ENCODE assay signal across 13 cellular contexts in the genomic region with DNA sequence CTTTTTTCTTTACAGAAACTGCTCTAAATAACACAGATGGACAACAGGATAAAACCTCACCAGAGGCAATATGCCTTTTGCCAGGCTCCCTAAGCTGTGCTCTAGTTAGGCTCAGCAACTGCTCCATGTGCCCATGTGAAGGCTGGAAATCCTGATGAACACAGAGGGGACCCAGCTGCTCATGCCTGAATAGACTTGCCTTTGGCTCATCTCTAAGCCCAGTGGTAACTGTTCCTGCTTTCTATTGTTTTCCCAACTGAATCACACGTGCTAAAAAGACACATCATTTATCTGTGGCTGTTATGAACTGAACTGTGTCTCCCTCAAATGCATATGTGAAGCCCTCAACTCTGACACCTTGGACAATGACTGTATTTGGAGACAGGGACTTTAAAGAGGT.
A peak's percentile ranks its signal among the peaks of the same experiment; 100 is the strongest.
DNase-seq lines count a peak whose midpoint lies in the region; ATAC-seq and TF ChIP-seq lines count a peak whose summit lies in the region.
"Had no signal": no experiment of that assay in that cellular context is flagged by ENCODE, and none has a peak within 500 bp of the region (broad histone marks: within the 10 kb centered on the region; RNA-seq: fewer than 3 reads in every experiment).

No MANE protein-coding gene starts in this region.

- no peak overlapping the region for H3K4me3 Mint-ChIP-seq in naive thymus-derived CD8-positive, alpha-beta T cell
- H3K4me3 Mint-ChIP-seq: activated CD8-positive, alpha-beta T cell treated with anti-CD3 and anti-CD28 coated beads, Interleukin-2, amount 10 ng/mL, durations not matched to agents 7 days and 5 days; CD8-positive, alpha-beta memory T cell had no signal

- peaks cover 0 to 57% (median 0%) of the 10 kb centered on the region in 3 donors for H3K36me3 Mint-ChIP-seq in naive thymus-derived CD8-positive, alpha-beta T cell

- ATAC-seq in naive thymus-derived CD8-positive, alpha-beta T cell = no peak
- ATAC-seq in GM18868 (IDR thresholded peaks at IDR 0.05; ENCODE audit: unreplicated experiment) (no peak), GM18519 (IDR thresholded peaks at IDR 0.05; ENCODE audit: low FRiP score, unreplicated experiment) (no peak)
- ATAC-seq: activated CD8-positive, alpha-beta T cell treated with anti-CD3 and anti-CD28 coated beads, Interleukin-2, amount 10 ng/mL, durations not matched to agents 7 days and 5 days had no signal

- peaks cover 33% of the 10 kb centered on the region for H3K4me1 ChIP-seq in BLaER1
- H3K4me1 ChIP-seq: thyroid gland had no signal

- no peaks in the 10 kb centered on the region for H3K9me3 ChIP-seq in BLaER1
- H3K9me3 ChIP-seq: thyroid gland had no signal

- H3K4me2 ChIP-seq in BLaER1 = peak overlapping the region; percentile 65

- no peaks in the 10 kb centered on the region for H3K27me3 Mint-ChIP-seq in naive thymus-derived CD8-positive, alpha-beta T cell

- POLR2A ChIA-PET in naive thymus-derived CD8-positive, alpha-beta T cell (lab: Charles Lee) = interaction anchor here (2.6 kb wide), 1 partner anchor 27 kb away, joined by 7 read pairs; no protein-coding TSS in a partner anchor

- H3K27ac Mint-ChIP-seq in naive thymus-derived CD8-positive, alpha-beta T cell = peak overlapping the region in 6 of 10 donors; percentile 1 to 73 (median 60)
- H3K27ac Mint-ChIP-seq: activated CD8-positive, alpha-beta T cell treated with anti-CD3 and anti-CD28 coated beads, Interleukin-2, amount 10 ng/mL, durations not matched to agents 7 days and 5 days had no signal

- H3K9ac ChIP-seq in BLaER1 = no peak overlapping the region

- peak overlapping the region; percentile 55; the same call in 1 of the 2 replicates for H3K27ac ChIP-seq in BLaER1
- H3K27ac ChIP-seq: thyroid gland had no signal

- no peak for TF ChIP-seq CTCF in epithelial cell of esophagus (IDR thresholded peaks at IDR 0.05; ENCODE audit: insufficient read depth, low read depth, low read length, missing control alignments)

- H3K9me3 Mint-ChIP-seq in naive thymus-derived CD8-positive, alpha-beta T cell = no peaks in the 10 kb centered on the region
- H3K9me3 Mint-ChIP-seq: CD8-positive, alpha-beta memory T cell had no signal

- H3K27me3 ChIP-seq in BLaER1 = no peaks in the 10 kb centered on the region
- H3K27me3 ChIP-seq: thyroid gland had no signal

- H3K4me3 ChIP-seq in BLaER1 (no peak overlapping the region), epithelial cell of esophagus (ENCODE audit: low read length) (no peak overlapping the region)
- H3K4me3 ChIP-seq: thyroid gland had no signal

- peaks cover 92% of the 10 kb centered on the region for H4K20me1 ChIP-seq in BLaER1

- H3K4me1 Mint-ChIP-seq in naive thymus-derived CD8-positive, alpha-beta T cell = peaks cover 16 to 30% (median 21%) of the 10 kb centered on the region in 4 donors

- H3K36me3 ChIP-seq in BLaER1 = peaks cover 56% of the 10 kb centered on the region
- H3K36me3 ChIP-seq: thyroid gland had no signal

- peak; percentile 90 for DNase-seq in NCI-H1694 treated with DMSO at 0.1 percent for 48 hours (lab: John Stamatoyannopoulos, UW)
- peak; percentile 79 for DNase-seq in epithelial cell of esophagus (ENCODE audit: low read depth)
- DNase-seq in naive thymus-derived CD8-positive, alpha-beta T cell = no peak
- no peak for DNase-seq in activated CD8-positive, alpha-beta memory T cell treated with anti-CD3 and anti-CD28 coated beads for 24 hours
- no peak for DNase-seq in NCI-H345 treated with DMSO at 0.1 percent for 48 hours (lab: John Stamatoyannopoulos, UW; ENCODE audit: unreplicated experiment)
- DNase-seq: activated CD8-positive, alpha-beta T cell treated with anti-CD3 and anti-CD28 coated beads, Interleukin-2, amount 10 ng/mL, durations not matched to agents 7 days and 5 days; CD8-positive, alpha-beta memory T cell; MM.1S; NCI-H748 treated with DMSO at 0.1 percent for 48 hours; thyroid gland had no signal

Comparison
In these comparisons a context has a peak if more than half of its experiments do, and no peak if none do; other contexts are left out.
1. DNase-seq: peak in NCI-H1694 treated with DMSO at 0.1 percent for 48 hours (single experiment) and epithelial cell of esophagus (single experiment); none in naive thymus-derived CD8-positive, alpha-beta T cell (0 of 10), activated CD8-positive, alpha-beta memory T cell treated with anti-CD3 and anti-CD28 coated beads for 24 hours (single experiment) and NCI-H345 treated with DMSO at 0.1 percent for 48 hours (single experiment).